Comparison of ENCODE assay signal across 8 cellular contexts in the genomic region with DNA sequence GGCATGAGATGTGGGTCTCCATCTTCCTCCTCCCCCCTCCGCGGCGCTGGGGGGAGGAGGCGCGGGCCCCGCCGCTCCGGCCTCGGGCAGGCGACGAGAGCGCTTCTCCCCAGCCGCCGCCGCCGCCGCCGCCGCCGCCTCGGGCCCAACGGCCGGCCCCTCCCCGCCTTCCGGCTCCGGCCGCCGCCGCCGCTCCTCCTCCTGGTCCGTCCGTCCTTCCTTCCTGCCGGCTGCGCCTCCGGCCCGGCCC. TPM values are rescaled to one million over a fixed set of nuclear protein-coding genes. Genes with fewer than 3 reads are reported as not detected.
DNase-seq lines count a peak whose midpoint lies in the region; ATAC-seq, FAIRE-seq and TF ChIP-seq lines count a peak whose summit lies in the region.

No MANE protein-coding gene starts in this region.

- H3K36me3 ChIP-seq in left ventricle myocardium inferior (no peaks in the 10 kb centered on the region), sigmoid colon (no peaks in the 10 kb centered on the region)

- no peak for TF ChIP-seq RAD21 in A549 (conservative IDR thresholded peaks at IDR 0.05 in 1 of 2, IDR thresholded peaks at IDR 0.05 in 1 of 2)

- CTCF ChIA-PET in A549 (lab: Yijun Ruan, JAX) = interaction anchor here (1.2 to 3.0 kb wide), 5 partner anchors 10 to 1023 kb away, joined by 5 to 30 read pairs (median 13); no protein-coding TSS in a partner anchor

- WGBS in A549 (ENCODE audit: missing lambda C conversion rate) = no CpG with 5 or more reads among the region's 36 CpGs
- 0 to 1% methylated on average over 36 of the region's 36 CpGs for WGBS in sigmoid colon, 2 donors

- FAIRE-seq in A549 (lab: Jason Lieb, UNC) = no peak

- H3K9me3 ChIP-seq in A549 = no peaks in the 10 kb centered on the region
- H3K9me3 ChIP-seq in left ventricle myocardium inferior (replicated peaks) = no peaks in the 10 kb centered on the region
- no peaks in the 10 kb centered on the region for H3K9me3 ChIP-seq in sigmoid colon

- intact Hi-C loops in left ventricle myocardium inferior (cut with micrococcal nuclease) (no loop called here), sigmoid colon (cut with DNase I) (loop anchor here (5.0 to 10.0 kb wide), 3 partner anchors 312 to 1019 kb away; partner anchors contain the start of gene WNK1)

- H3K27ac ChIP-seq in A549 (peak overlapping the region; percentile 91 to 99), left ventricle myocardium inferior (replicated peaks) (peak overlapping the region; percentile 99), sigmoid colon (peak overlapping the region; percentile 93 to 100 (median 96))

- ATAC-seq in A549 (peak; percentile 60 to 83), HG02678 (IDR thresholded peaks at IDR 0.05; ENCODE audit: unreplicated experiment) (peak; percentile 60)

- peak; percentile 28 to 67 for DNase-seq in A549 (ENCODE audit: low read depth in 1 of 2, low spot score in 1 of 2)
- DNase-seq in NCI-H1105 (lab: John Stamatoyannopoulos, UW) = peak; percentile 44
- peak; percentile 63 to 78 for DNase-seq in activated T-cell treated with anti-CD3 and anti-CD28 coated beads, Interleukin-2, amount 50 U/mL, for 48 hours
- peak; percentile 76 for DNase-seq in left ventricle myocardium inferior
- peak; percentile 79 for DNase-seq in sigmoid colon
- no peak for DNase-seq in retina

- peaks cover 38% of the 10 kb centered on the region for H3K4me1 ChIP-seq in A549
- peaks cover 58% of the 10 kb centered on the region for H3K4me1 ChIP-seq in left ventricle myocardium inferior
- H3K4me1 ChIP-seq in sigmoid colon = peaks cover 0 to 61% (median 45%) of the 10 kb centered on the region in 4 donors

- no peak for TF ChIP-seq CTCF in A549 (IDR thresholded peaks at IDR 0.05)
- no peak for TF ChIP-seq CTCF in left ventricle myocardium inferior (IDR thresholded peaks at IDR 0.05; ENCODE audit: borderline replicate concordance)
- no peak for TF ChIP-seq CTCF in sigmoid colon (IDR thresholded peaks at IDR 0.05)

- no peak for TF ChIP-seq EP300 in A549 (IDR thresholded peaks at IDR 0.05)
- TF ChIP-seq EP300 in sigmoid colon (IDR thresholded peaks at IDR 0.05) = no peak

- H3K4me2 ChIP-seq in A549 = peak overlapping the region; percentile 95

- no peak for TF ChIP-seq POLR2A in A549 (IDR thresholded peaks at IDR 0.05; ENCODE audit: low read length)
- TF ChIP-seq POLR2A in GM10847 (IDR thresholded peaks at IDR 0.05; ENCODE audit: extremely low read depth, insufficient read length) = peak; percentile 20
- no peak for TF ChIP-seq POLR2A in sigmoid colon (IDR thresholded peaks at IDR 0.05)

- H3K4me3 ChIP-seq in A549 (peak overlapping the region; percentile 68), left ventricle myocardium inferior (peak overlapping the region; percentile 89), sigmoid colon (peak overlapping the region; percentile 71 to 93 (median 81))

- POLR2A ChIA-PET in A549 (lab: Yijun Ruan, JAX) = interaction anchor here (0.6 to 1.1 kb wide), 2 partner anchors 9 to 76 kb away, joined by 3 read pairs; no protein-coding TSS in a partner anchor

- H3K27me3 ChIP-seq in left ventricle myocardium inferior (ENCODE audit: low read depth) (no peaks in the 10 kb centered on the region), sigmoid colon (no peaks in the 10 kb centered on the region)

TF ChIP-seq in A549, 52 proteins besides CTCF, POLR2A, EP300 and RAD21:
- no peak for TF ChIP-seq MAFK (IDR thresholded peaks at IDR 0.05; ENCODE audit: partially characterized antibody)
- TF ChIP-seq SREBF2 (IDR thresholded peaks at IDR 0.05) = no peak
- TF ChIP-seq EHMT2 (IDR thresholded peaks at IDR 0.05; ENCODE audit: low read depth) = no peak
- TF ChIP-seq NFE2L2 (conservative IDR thresholded peaks at IDR 0.05; ENCODE audit: low read length) = no peak
- no peak for TF ChIP-seq RNF2 (IDR thresholded peaks at IDR 0.05; ENCODE audit: borderline replicate concordance, low read depth)
- no peak for TF ChIP-seq HDAC2 (IDR thresholded peaks at IDR 0.05)
- TF ChIP-seq JUNB (IDR thresholded peaks at IDR 0.05) = no peak
- no peak for TF ChIP-seq TFCP2L1 (CRISPR knock-in tag; IDR thresholded peaks at IDR 0.05)
- TF ChIP-seq GATA3 (IDR thresholded peaks at IDR 0.05; ENCODE audit: borderline replicate concordance) = no peak
- TF ChIP-seq EHF (CRISPR knock-in tag; IDR thresholded peaks at IDR 0.05) = no peak
- TF ChIP-seq, protein P1, sequence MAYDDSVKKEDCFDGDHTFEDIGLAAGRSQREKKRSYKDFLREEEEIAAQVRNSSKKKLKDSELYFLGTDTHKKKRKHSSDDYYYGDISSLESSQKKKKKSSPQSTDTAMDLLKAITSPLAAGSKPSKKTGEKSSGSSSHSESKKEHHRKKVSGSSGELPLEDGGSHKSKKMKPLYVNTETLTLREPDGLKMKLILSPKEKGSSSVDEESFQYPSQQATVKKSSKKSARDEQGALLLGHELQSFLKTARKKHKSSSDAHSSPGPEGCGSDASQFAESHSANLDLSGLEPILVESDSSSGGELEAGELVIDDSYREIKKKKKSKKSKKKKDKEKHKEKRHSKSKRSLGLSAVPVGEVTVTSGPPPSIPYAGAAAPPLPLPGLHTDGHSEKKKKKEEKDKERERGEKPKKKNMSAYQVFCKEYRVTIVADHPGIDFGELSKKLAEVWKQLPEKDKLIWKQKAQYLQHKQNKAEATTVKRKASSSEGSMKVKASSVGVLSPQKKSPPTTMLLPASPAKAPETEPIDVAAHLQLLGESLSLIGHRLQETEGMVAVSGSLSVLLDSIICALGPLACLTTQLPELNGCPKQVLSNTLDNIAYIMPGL (CRISPR knock-in tag; IDR thresholded peaks at IDR 0.05; ENCODE audit: borderline replicate concordance) = no peak
- no peak for TF ChIP-seq CBX2 (IDR thresholded peaks at IDR 0.05; ENCODE audit: borderline replicate concordance, low read depth)
- TF ChIP-seq FOSB (CRISPR knock-in tag; IDR thresholded peaks at IDR 0.05) = no peak
- TF ChIP-seq, protein P2, sequence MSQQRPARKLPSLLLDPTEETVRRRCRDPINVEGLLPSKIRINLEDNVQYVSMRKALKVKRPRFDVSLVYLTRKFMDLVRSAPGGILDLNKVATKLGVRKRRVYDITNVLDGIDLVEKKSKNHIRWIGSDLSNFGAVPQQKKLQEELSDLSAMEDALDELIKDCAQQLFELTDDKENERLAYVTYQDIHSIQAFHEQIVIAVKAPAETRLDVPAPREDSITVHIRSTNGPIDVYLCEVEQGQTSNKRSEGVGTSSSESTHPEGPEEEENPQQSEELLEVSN (IDR thresholded peaks at IDR 0.05; ENCODE audit: borderline replicate concordance, low read depth) = no peak
- TF ChIP-seq SMC3 (IDR thresholded peaks at IDR 0.05) = no peak
- no peak for TF ChIP-seq HOXA7 (CRISPR knock-in tag; IDR thresholded peaks at IDR 0.05)
- no peak for TF ChIP-seq ZC3H11A (IDR thresholded peaks at IDR 0.05)
- TF ChIP-seq, protein P3, sequence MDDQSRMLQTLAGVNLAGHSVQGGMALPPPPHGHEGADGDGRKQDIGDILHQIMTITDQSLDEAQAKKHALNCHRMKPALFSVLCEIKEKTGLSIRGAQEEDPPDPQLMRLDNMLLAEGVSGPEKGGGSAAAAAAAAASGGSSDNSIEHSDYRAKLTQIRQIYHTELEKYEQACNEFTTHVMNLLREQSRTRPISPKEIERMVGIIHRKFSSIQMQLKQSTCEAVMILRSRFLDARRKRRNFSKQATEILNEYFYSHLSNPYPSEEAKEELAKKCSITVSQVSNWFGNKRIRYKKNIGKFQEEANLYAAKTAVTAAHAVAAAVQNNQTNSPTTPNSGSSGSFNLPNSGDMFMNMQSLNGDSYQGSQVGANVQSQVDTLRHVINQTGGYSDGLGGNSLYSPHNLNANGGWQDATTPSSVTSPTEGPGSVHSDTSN (IDR thresholded peaks at IDR 0.05) = no peak

RNA-seq across cellular contexts. Expression of gene FBXL14, which starts 0.4 kb away (rescaled TPM):
- polyA plus RNA-seq in A549 (2011; rRNA removed) = 6.7 and 8.2 TPM in 2 replicates
- polyA plus RNA-seq in A549 (2012; cell fraction: cytosol; rRNA removed) = 19.5 and 28.3 TPM in 2 replicates
- polyA plus RNA-seq in A549 (2012; cell fraction: nucleus; rRNA removed) = 12.6 and 21.7 TPM in 2 replicates
- polyA plus RNA-seq in A549 (2017; fragmentation: RNase III; extraction: RNeasy Plus Mini Kit Qiagen cat#74134 plus additional on column Dnase treatment) = 6.5 to 8.1 TPM (median 7.1 TPM) in 3 replicates
- 10.7 and 17.9 TPM in 2 replicates for polyA minus RNA-seq in A549 (2011; rRNA and poly(A)+ RNA removed)
- 6.8 TPM for total RNA-seq in left ventricle myocardium inferior
- total RNA-seq in sigmoid colon = 10 to 100 TPM in 2 of 4 donors, 1 to 10 TPM in 2; 7.5 to 12.2 (median 10.0) TPM
- polyA plus RNA-seq in sigmoid colon = 10 to 100 TPM; 13.2 to 26.4 (median 20.8) TPM

RNA-seq across cellular contexts. Expression of gene WNT5B, which starts 35.1 kb away (rescaled TPM):
- 1.3 TPM in 2 replicates for polyA plus RNA-seq in A549 (2011; rRNA removed)
- polyA plus RNA-seq in A549 (2012; cell fraction: cytosol; rRNA removed) = 1.0 and 2.1 TPM in 2 replicates
- 4.0 and 4.2 TPM in 2 replicates for polyA plus RNA-seq in A549 (2012; cell fraction: nucleus; rRNA removed)
- 1.0 to 1.6 TPM (median 1.5 TPM) in 3 replicates for polyA plus RNA-seq in A549 (2017; fragmentation: RNase III; extraction: RNeasy Plus Mini Kit Qiagen cat#74134 plus additional on column Dnase treatment)
- polyA minus RNA-seq in A549 (2011; rRNA and poly(A)+ RNA removed) = 1.4 and 2.9 TPM in 2 replicates
- total RNA-seq in left ventricle myocardium inferior = 2.1 TPM
- 10 to 100 TPM in 3 of 4 donors, 1 to 10 TPM in 1; 8.4 to 72.3 (median 22.1) TPM for total RNA-seq in sigmoid colon
- polyA plus RNA-seq in sigmoid colon = 1 to 10 TPM in 2 of 3 donors, under 1 TPM in 1; 0.69 to 3.5 (median 1.8) TPM
